24 cellular contexts compared by ENCODE assay signal in the genomic region with DNA sequence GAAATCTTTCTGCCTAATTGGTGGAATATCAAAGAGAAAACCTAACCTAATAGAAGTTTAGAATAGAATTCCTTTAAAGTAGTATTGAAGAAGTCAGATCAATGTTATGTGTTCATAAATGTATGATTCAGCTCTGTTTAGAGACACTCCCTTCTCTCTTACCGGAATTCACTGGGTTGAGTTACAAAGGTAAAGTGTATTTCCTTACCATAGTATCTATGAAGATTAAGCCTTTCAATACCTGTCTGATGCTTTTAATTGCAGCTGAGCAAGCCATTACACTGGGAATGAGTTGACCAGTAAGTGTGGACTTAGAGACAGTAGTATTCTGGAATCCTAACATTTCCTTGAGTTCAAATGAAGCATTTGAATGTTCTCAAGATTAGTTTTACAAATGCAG.
"Had no signal": no experiment of that assay in that cellular context is flagged by ENCODE, and none has a peak within 500 bp of the region (broad histone marks: within the 10 kb centered on the region; RNA-seq: fewer than 3 reads in every experiment).

No MANE protein-coding gene starts in this region.

- FAIRE-seq: islet of Langerhans, kidney had no signal

- H3K4me3 ChIP-seq: left ventricle myocardium inferior, lung, ovary, right atrium auricular region, right lobe of liver, stomach, testis, thyroid gland, transverse colon, upper lobe of left lung, vagina had no signal

- H3K27me3 ChIP-seq: ovary, right atrium auricular region, stomach, testis, thyroid gland, transverse colon, upper lobe of left lung, vagina had no signal

- ATAC-seq: naive thymus-derived CD4-positive, alpha-beta T cell; natural killer cell treated with Interleukin-12 subunit alpha and Interleukin-12 subunit beta and Interleukin-15 and Interleukin-18, amount 100 ng/mL, for 72 hours; right lobe of liver; stimulated activated naive B cell treated with anti-CD40 and anti-IgM and Interleukin-4, amounts not matched to agents 10 μg/mL and 1 μg/mL and 100 μg/mL, for 72 hours; stimulated activated naive CD8-positive, alpha-beta T cell treated with anti-CD3 and anti-CD28 coated beads, Interleukin-15, Interleukin-2, amounts not matched to agents 100 U/mL and 50 U/mL, for 24 hours had no signal

- H3K36me3 ChIP-seq: left ventricle myocardium inferior, ovary, right atrium auricular region, right lobe of liver, stomach, thyroid gland, transverse colon, upper lobe of left lung, vagina had no signal

- DNase-seq: hypothalamus; immature natural killer cell; kidney; left ventricle myocardium inferior; mesendoderm; naive thymus-derived CD4-positive, alpha-beta T cell; ovary; right lobe of liver; stimulated activated CD4-positive, alpha-beta T cell treated with anti-CD3 and anti-CD28 coated beads, Interleukin-12 subunit alpha, Interleukin-12 subunit beta, amount 100 ng/mL, for 4 hours; stimulated activated CD4-positive, alpha-beta T cell treated with anti-CD3 and anti-CD28 coated beads, Interleukin-15, amount 100 ng/mL, for 24 hours; stimulated activated CD4-positive, alpha-beta T cell treated with anti-CD3 and anti-CD28 coated beads, Interleukin-2, amount 100 ng/mL, for 24 hours; stimulated activated CD4-positive, alpha-beta T cell treated with anti-CD3 and anti-CD28 coated beads, Interleukin-4, amount 100 ng/mL, for 1 hour; stimulated activated naive B cell treated with anti-CD40 and anti-IgM and Interleukin-4, amounts not matched to agents 10 μg/mL and 1 μg/mL and 100 μg/mL, for 72 hours; stimulated activated naive CD8-positive, alpha-beta T cell treated with anti-CD3 and anti-CD28 coated beads, Interleukin-15, Interleukin-2, amounts not matched to agents 100 U/mL and 50 U/mL, for 24 hours; stomach; testis; thyroid gland; transverse colon; upper lobe of left lung had no signal

- H3K27ac ChIP-seq: left ventricle myocardium inferior, ovary, right atrium auricular region, right lobe of liver, stomach, testis, thyroid gland, transverse colon, upper lobe of left lung, vagina had no signal
